8 cellular contexts compared by ENCODE assay signal in genomic region chr19:49339364-49340068, GRCh38. TPM values are rescaled to one million over a fixed set of nuclear protein-coding genes. Genes with fewer than 3 reads are reported as not detected.
A peak's percentile ranks its signal among the peaks of the same experiment; 100 is the strongest.
DNase-seq lines count a peak whose midpoint lies in the region; ATAC-seq, FAIRE-seq and TF ChIP-seq lines count a peak whose summit lies in the region.
"Had no signal": no experiment of that assay in that cellular context is flagged by ENCODE, and none has a peak within 500 bp of the region (broad histone marks: within the 10 kb centered on the region; RNA-seq: fewer than 3 reads in every experiment).

No MANE protein-coding gene starts in this region.

- POLR2A ChIA-PET in activated CD4-positive, alpha-beta memory T cell treated with anti-CD3 and anti-CD28 coated beads for 36 hours (lab: Charles Lee), result no interaction called here

- no peaks in the 10 kb centered on the region for H3K27me3 Mint-ChIP-seq in activated CD4-positive, alpha-beta memory T cell treated with anti-CD3 and anti-CD28 coated beads for 36 hours

- H3K9me3 Mint-ChIP-seq in activated CD4-positive, alpha-beta memory T cell treated with anti-CD3 and anti-CD28 coated beads for 36 hours, result no peaks in the 10 kb centered on the region

- FAIRE-seq in pancreas (lab: Jason Lieb, UNC), result no peak

- H3K27ac Mint-ChIP-seq in activated CD4-positive, alpha-beta memory T cell treated with anti-CD3 and anti-CD28 coated beads for 36 hours, result no peak overlapping the region

- H3K4me1 Mint-ChIP-seq in activated CD4-positive, alpha-beta memory T cell treated with anti-CD3 and anti-CD28 coated beads for 36 hours (ENCODE audit: low read depth), result peaks cover 44% of the 10 kb centered on the region

- H3K36me3 ChIP-seq in HUES48 (ENCODE audit: control insufficient read depth, insufficient read depth, low read length) (peaks cover 36% of the 10 kb centered on the region), adipocyte (ENCODE audit: control insufficient read depth, insufficient read depth, low read length, severe bottlenecking) (peaks cover 27% of the 10 kb centered on the region), heart right ventricle (peaks cover 0 to 72% (median 29%) of the 10 kb centered on the region in 9 donors), pancreas (peaks cover 0 to 19% (median 0%) of the 10 kb centered on the region in 3 donors)

- H3K4me1 ChIP-seq in HUES48 (ENCODE audit: control insufficient read depth, insufficient read depth, low read length), result peaks cover 9% of the 10 kb centered on the region; the same call in 1 of the 2 replicates
- peaks cover 3% of the 10 kb centered on the region for H3K4me1 ChIP-seq in adipocyte (ENCODE audit: control insufficient read depth, insufficient read depth, low read length)
- H3K4me1 ChIP-seq in heart right ventricle, result peaks cover 2 to 44% (median 27%) of the 10 kb centered on the region in 9 donors
- H3K4me1 ChIP-seq in pancreas, result peaks cover 0 to 6% (median 0%) of the 10 kb centered on the region in 3 donors

- CTCF ChIA-PET in activated CD4-positive, alpha-beta memory T cell treated with anti-CD3 and anti-CD28 coated beads for 36 hours (lab: Charles Lee), result interaction anchor here (1.3 kb wide), 1 partner anchor 11 kb away, joined by 3 read pairs; no protein-coding TSS in a partner anchor

- H3K27ac ChIP-seq in HUES48 (ENCODE audit: low read depth, low read length), result peak overlapping the region; percentile 79
- H3K27ac ChIP-seq in heart right ventricle, result peak overlapping the region; percentile 0 to 88 (median 80)
- peak overlapping the region; percentile 91 to 95 (median 94) for H3K27ac ChIP-seq in pancreas

- H3K9ac ChIP-seq in HUES48 (ENCODE audit: low read depth, low read length) (peak overlapping the region; percentile 52; the same call in 1 of the 2 replicates), adipocyte (ENCODE audit: low read length) (peak overlapping the region; percentile 29)

- peak; percentile 33 for DNase-seq in adipocyte (ENCODE audit: low read depth)
- peak; percentile 88 to 91 for DNase-seq in heart right ventricle
- DNase-seq in pancreas, result peak; percentile 85 to 96 (median 92)
- no peak for DNase-seq in activated CD4-positive, alpha-beta memory T cell treated with anti-CD3 and anti-CD28 coated beads for 36 hours

- intact Hi-C loops in heart right ventricle (cut with DNase I), result loop anchor here in 1 of 10 donors (2.0 kb wide), 1 partner anchor 23 kb away; the partner anchor contains the start of genes DKKL1 and TEAD2
- intact Hi-C loops in pancreas (cut with DNase I), result no loop called here
- intact Hi-C loops in activated CD4-positive, alpha-beta memory T cell treated with anti-CD3 and anti-CD28 coated beads for 36 hours (cut with micrococcal nuclease), result no loop called here

- H3K36me3 Mint-ChIP-seq in activated CD4-positive, alpha-beta memory T cell treated with anti-CD3 and anti-CD28 coated beads for 36 hours, result peaks cover 26% of the 10 kb centered on the region

- TF ChIP-seq CTCF in heart right ventricle (IDR thresholded peaks at IDR 0.05) (no peak), pancreas (IDR thresholded peaks at IDR 0.05) (no peak)

- H3K4me3 ChIP-seq in HUES48 (ENCODE audit: low read depth, low read length) (peak overlapping the region; percentile 62), adipocyte (ENCODE audit: low read length) (peak overlapping the region; percentile 50), heart right ventricle (peak overlapping the region in 9 of 10 donors; percentile 27 to 63 (median 45)), pancreas (peak overlapping the region; percentile 21 to 47 (median 30))

- 7 to 10% methylated on average over 44 to 45 of the region's 45 CpGs for WGBS in heart right ventricle, 2 donors
- 4 to 6% methylated on average over 44 to 45 of the region's 45 CpGs for WGBS in pancreas, 2 donors

- no peak overlapping the region for H3K4me3 Mint-ChIP-seq in activated CD4-positive, alpha-beta memory T cell treated with anti-CD3 and anti-CD28 coated beads for 36 hours

- ATAC-seq in heart right ventricle, result peak; percentile 94 to 97 (median 96)
- ATAC-seq in pancreas, result peak; percentile 85 to 91 (median 87)
- ATAC-seq in HG03469 (IDR thresholded peaks at IDR 0.05; ENCODE audit: unreplicated experiment), result no peak
- ATAC-seq in GM18498 (IDR thresholded peaks at IDR 0.05; ENCODE audit: unreplicated experiment), result no peak

- H3K27me3 ChIP-seq in HUES48 (ENCODE audit: control insufficient read depth, insufficient read depth, low read length) (peaks cover 22% of the 10 kb centered on the region), adipocyte (replicated peaks; ENCODE audit: control insufficient read depth, insufficient read depth, low read length) (no peaks in the 10 kb centered on the region), heart right ventricle (no peaks in the 10 kb centered on the region), pancreas (no peaks in the 10 kb centered on the region)

- H3K9me3 ChIP-seq in HUES48 (ENCODE audit: control insufficient read depth, insufficient read depth, low read length) (no peaks in the 10 kb centered on the region), adipocyte (ENCODE audit: control insufficient read depth, low read length) (no peaks in the 10 kb centered on the region), heart right ventricle (no peaks in the 10 kb centered on the region), pancreas (no peaks in the 10 kb centered on the region)

RNA-seq across cellular contexts. Expression of gene CD37, which starts 4.3 kb away (rescaled TPM):
- total RNA-seq in heart right ventricle (10 to 100 TPM in 2 of 10 donors, 1 to 10 TPM in 8; 2.0 to 34.2 (median 3.9) TPM), pancreas (10 to 100 TPM in 1 of 6 donors, 1 to 10 TPM in 3, under 1 TPM in 2; 0.35 to 23.1 (median 2.7) TPM)
- polyA plus RNA-seq in heart right ventricle (1 to 10 TPM; 2.3 to 3.5 TPM), pancreas (1 to 10 TPM; 1.8 to 2.0 TPM)
- total RNA-seq in activated CD4-positive, alpha-beta memory T cell treated with anti-CD3 and anti-CD28 coated beads for 36 hours, result 100 to 1,000 TPM; 178 to 181 TPM

RNA-seq across cellular contexts. Expression of gene SLC6A16, which starts 14.5 kb away (rescaled TPM):
- total RNA-seq in heart right ventricle, result 1 to 10 TPM in 2 of 10 donors, under 1 TPM in 8; 0.25 to 1.0 (median 0.77) TPM
- 1 to 10 TPM in 1 of 2 donors, under 1 TPM in 1; 0.13 to 3.1 TPM for polyA plus RNA-seq in heart right ventricle
- 1 to 10 TPM; 1.5 to 4.1 (median 2.7) TPM for total RNA-seq in pancreas
- polyA plus RNA-seq in pancreas, result 1 to 10 TPM; 4.5 to 5.9 TPM
- 1 to 10 TPM; 1.0 to 1.3 TPM for total RNA-seq in activated CD4-positive, alpha-beta memory T cell treated with anti-CD3 and anti-CD28 coated beads for 36 hours

RNA-seq across cellular contexts. Expression of gene TEAD2, which starts 22.7 kb away (rescaled TPM):
- 10 to 100 TPM; 34.1 to 67.8 (median 45.1) TPM for total RNA-seq in heart right ventricle
- 10 to 100 TPM; 43.5 to 50.5 TPM for polyA plus RNA-seq in heart right ventricle
- 10 to 100 TPM; 10.5 to 30.6 (median 12.6) TPM for total RNA-seq in pancreas
- polyA plus RNA-seq in pancreas, result 10 to 100 TPM; 16.0 to 16.8 TPM
- total RNA-seq in activated CD4-positive, alpha-beta memory T cell treated with anti-CD3 and anti-CD28 coated beads for 36 hours, result not detected
- total RNA-seq: activated CD8-positive, alpha-beta memory T cell treated with anti-CD3 and anti-CD28 coated beads for 36 hours had no signal

RNA-seq across cellular contexts. Expression of gene DKKL1, which starts 24.2 kb away (rescaled TPM):
- under 1 TPM in 3 of 10 donors, not detected in 7; 0.22 to 0.54 (median 0.26) TPM for total RNA-seq in heart right ventricle
- under 1 TPM in 1 of 2 donors, not detected in 1; 0.20 TPM for polyA plus RNA-seq in heart right ventricle
- total RNA-seq in pancreas, result 1 to 10 TPM in 1 of 6 donors, under 1 TPM in 3, not detected in 2; 0.41 to 1.3 (median 0.53) TPM
- polyA plus RNA-seq in pancreas, result under 1 TPM in 1 of 2 donors, not detected in 1; 0.12 TPM
- not detected for total RNA-seq in activated CD4-positive, alpha-beta memory T cell treated with anti-CD3 and anti-CD28 coated beads for 36 hours
- total RNA-seq: activated CD8-positive, alpha-beta memory T cell treated with anti-CD3 and anti-CD28 coated beads for 36 hours had no signal

RNA-seq across cellular contexts. Expression of gene KASH5, which starts 48.5 kb away (rescaled TPM):
- total RNA-seq in heart right ventricle (not detected), pancreas (1 to 10 TPM; 1.3 to 3.3 (median 2.7) TPM)
- polyA plus RNA-seq in heart right ventricle (not detected), pancreas (1 to 10 TPM; 1.2 to 1.7 TPM)
- total RNA-seq in activated CD4-positive, alpha-beta memory T cell treated with anti-CD3 and anti-CD28 coated beads for 36 hours, result 1 to 10 TPM; 2.3 to 2.6 TPM

Comparison
In these comparisons a context has a peak if more than half of its experiments do, and no peak if none do; other contexts are left out.
1. ATAC-seq: peak in heart right ventricle (8 of 8) and pancreas (4 of 4); none in HG03469 (single experiment) and GM18498 (single experiment).
2. RNA of gene CD37, which starts 4.3 kb away (total RNA-seq): 178 to 181 TPM in activated CD4-positive, alpha-beta memory T cell treated with anti-CD3 and anti-CD28 coated beads for 36 hours; 2.0 to 34.2 TPM in heart right ventricle and 0.35 to 23.1 TPM in pancreas; every median in the first group is over 4 times any median in the second.
3. RNA of gene TEAD2, which starts 22.7 kb away (total RNA-seq): 34.1 to 67.8 TPM in heart right ventricle and 10.5 to 30.6 TPM in pancreas; not detected in activated CD4-positive, alpha-beta memory T cell treated with anti-CD3 and anti-CD28 coated beads for 36 hours; every median in the first group is over 10 times any median in the second.
4. Peak in every context shown above with its lines, with median percentiles within 50 percentile points of each other: H3K27ac ChIP-seq and H3K4me3 ChIP-seq.